In genomic region chr5:112012112-112012511, GRCh38 we compare ENCODE assay signal across 19 cellular contexts.
A peak's percentile ranks its signal among the peaks of the same experiment; 100 is the strongest.
DNase-seq lines count a peak whose midpoint lies in the region; ATAC-seq and TF ChIP-seq lines count a peak whose summit lies in the region.
"Had no signal": no experiment of that assay in that cellular context is flagged by ENCODE, and none has a peak within 500 bp of the region (broad histone marks: within the 10 kb centered on the region; RNA-seq: fewer than 3 reads in every experiment).

No MANE protein-coding gene starts in this region.

- H3K36me3 Mint-ChIP-seq in endodermal cell (ENCODE audit: low read depth), result no peaks in the 10 kb centered on the region
- H3K36me3 Mint-ChIP-seq: activated naive CD4-positive, alpha-beta T cell treated with anti-CD3 and anti-CD28 coated beads, Interleukin-2, amount 50 U/mL, for 72 hours; CD8-positive, alpha-beta T cell had no signal

- peak overlapping the region in 6 of 12 donors; percentile 15 to 54 (median 40) for H3K27ac ChIP-seq in heart left ventricle
- H3K27ac ChIP-seq in endodermal cell (ENCODE audit: low read depth, low read length), result no peak overlapping the region
- H3K27ac ChIP-seq in RWPE1, result no peak overlapping the region
- H3K27ac ChIP-seq: A549, SK-N-MC had no signal

- H3K9me3 ChIP-seq in heart left ventricle, result no peaks in the 10 kb centered on the region
- H3K9me3 ChIP-seq in endodermal cell (ENCODE audit: control insufficient read depth, low read length), result no peaks in the 10 kb centered on the region
- H3K9me3 ChIP-seq: A549 had no signal

- TF ChIP-seq POLR2A in heart left ventricle (IDR thresholded peaks at IDR 0.05), result no peak

- CTCF ChIA-PET in RWPE1 (lab: Yijun Ruan, JAX), result no interaction called here

- no peaks in the 10 kb centered on the region for H3K9me3 Mint-ChIP-seq in endodermal cell
- H3K9me3 Mint-ChIP-seq: activated CD4-positive, alpha-beta T cell treated with anti-CD3 and anti-CD28 coated beads, Interleukin-2, amount 10 ng/mL, durations not matched to agents 7 days and 5 days; activated naive CD4-positive, alpha-beta T cell treated with anti-CD3 and anti-CD28 coated beads, Interleukin-2, amount 50 U/mL, for 72 hours; activated T-cell treated with anti-CD3 and anti-CD28 coated beads, Interleukin-2, amount 50 U/mL, for 24 hours; CD8-positive, alpha-beta T cell; central memory CD8-positive, alpha-beta T cell; nephron had no signal

- H3K36me3 ChIP-seq in heart left ventricle (no peaks in the 10 kb centered on the region), endodermal cell (ENCODE audit: control insufficient read depth, insufficient read depth, low read length) (no peaks in the 10 kb centered on the region)

- no peak overlapping the region for H3K9ac ChIP-seq in endodermal cell (ENCODE audit: extremely low read depth, low read length, poor library complexity, severe bottlenecking)

- 7 to 13% (median 9%) methylated on average over 1 of the region's 1 CpG for WGBS in heart left ventricle, 4 donors
- 75% methylated on average over 1 of the region's 1 CpG for WGBS in endodermal cell (ENCODE audit: insufficient coverage in 1 of 2, insufficient read length in 1 of 2), 2 experiments

- no peak for TF ChIP-seq CTCF in heart left ventricle (IDR thresholded peaks at IDR 0.05)
- no peak for TF ChIP-seq CTCF in fibroblast of villous mesenchyme (IDR thresholded peaks at IDR 0.05; ENCODE audit: insufficient read depth, low read depth, low read length)
- TF ChIP-seq CTCF in retinal pigment epithelial cell (conservative IDR thresholded peaks at IDR 0.05; ENCODE audit: low read depth, low read length), result no peak
- no peak for TF ChIP-seq CTCF in endodermal cell (conservative IDR thresholded peaks at IDR 0.05)
- no peak for TF ChIP-seq CTCF in RWPE1 (conservative IDR thresholded peaks at IDR 0.05; ENCODE audit: low read depth)

- peaks cover 2% of the 10 kb centered on the region for H3K27me3 Mint-ChIP-seq in endodermal cell (ENCODE audit: insufficient read depth)
- H3K27me3 Mint-ChIP-seq: activated CD4-positive, alpha-beta T cell treated with anti-CD3 and anti-CD28 coated beads, Interleukin-2, amount 10 ng/mL, durations not matched to agents 7 days and 5 days; central memory CD8-positive, alpha-beta T cell had no signal

- DNase-seq in heart left ventricle (peak in 2 of 5 donors; percentile 22 to 32), Right ventricle myocardium inferior (ENCODE audit: missing footprints) (no peak), amniotic epithelial cell (ENCODE audit: low read depth) (peak; percentile 9), fibroblast of villous mesenchyme (ENCODE audit: low read depth) (peak; percentile 35), retinal pigment epithelial cell (ENCODE audit: low read depth) (peak; percentile 74), endodermal cell (no peak), RWPE1 (ENCODE audit: low spot score) (no peak)
- no peak for DNase-seq in stimulated activated CD4-positive, alpha-beta T cell treated with anti-CD3 and anti-CD28 coated beads, Interleukin-4, amount 100 ng/mL, for 4 hours
- DNase-seq: activated CD4-positive, alpha-beta T cell treated with anti-CD3 and anti-CD28 coated beads, Interleukin-2, amount 10 ng/mL, durations not matched to agents 7 days and 5 days; activated T-cell treated with anti-CD3 and anti-CD28 coated beads, Interleukin-2, amount 50 U/mL, for 24 hours; CD8-positive, alpha-beta T cell; effector memory CD4-positive, alpha-beta T cell; NCI-H187 treated with DMSO at 0.1 percent for 48 hours; right cardiac atrium had no signal

- intact Hi-C loops in heart left ventricle (cut with DNase I) (loop anchor here in 3 of 10 donors (5.0 to 10.0 kb wide), 4 partner anchors 83 to 460 kb away; no protein-coding TSS in a partner anchor), Right ventricle myocardium inferior (cut with DNase I) (loop anchor here (10.0 kb wide), 1 partner anchor 133 kb away; no protein-coding TSS in a partner anchor)

- H3K4me1 ChIP-seq in heart left ventricle (peaks cover 0 to 19% (median 12%) of the 10 kb centered on the region in 12 donors), endodermal cell (ENCODE audit: control insufficient read depth, insufficient read depth, low read length) (no peaks in the 10 kb centered on the region)
- H3K4me1 ChIP-seq: A549 had no signal

- H3K4me3 Mint-ChIP-seq in endodermal cell, result no peak overlapping the region
- H3K4me3 Mint-ChIP-seq: activated CD4-positive, alpha-beta T cell treated with anti-CD3 and anti-CD28 coated beads, Interleukin-2, amount 10 ng/mL, durations not matched to agents 7 days and 5 days; activated T-cell treated with anti-CD3 and anti-CD28 coated beads, Interleukin-2, amount 50 U/mL, for 24 hours; CD8-positive, alpha-beta T cell; central memory CD8-positive, alpha-beta T cell; nephron had no signal

- H3K4me3 ChIP-seq in heart left ventricle (no peak overlapping the region), fibroblast of villous mesenchyme (ENCODE audit: low read depth, low read length) (no peak overlapping the region), retinal pigment epithelial cell (ENCODE audit: low read length) (no peak overlapping the region), endodermal cell (ENCODE audit: low read length) (no peak overlapping the region)
- H3K4me3 ChIP-seq: A549, SK-N-MC had no signal

- POLR2A ChIA-PET in RWPE1 (lab: Yijun Ruan, JAX; ENCODE audit: low non-redundant PET), result no interaction called here

- ATAC-seq in heart left ventricle, result peak in 3 of 4 donors; percentile 32 to 92 (median 53)
- no peak for ATAC-seq in Right ventricle myocardium inferior
- ATAC-seq: A549; activated naive CD4-positive, alpha-beta T cell treated with anti-CD3 and anti-CD28 coated beads, Interleukin-2, amount 50 U/mL, for 72 hours; CD8-positive, alpha-beta T cell had no signal

- H3K27me3 ChIP-seq in heart left ventricle (no peaks in the 10 kb centered on the region), endodermal cell (ENCODE audit: control insufficient read depth, insufficient read depth, low read length, poor library complexity, severe bottlenecking) (peaks cover 9% of the 10 kb centered on the region)

- H3K27ac Mint-ChIP-seq in endodermal cell, result no peak overlapping the region
- H3K27ac Mint-ChIP-seq: activated CD4-positive, alpha-beta T cell treated with anti-CD3 and anti-CD28 coated beads, Interleukin-2, amount 10 ng/mL, durations not matched to agents 7 days and 5 days; activated naive CD4-positive, alpha-beta T cell treated with anti-CD3 and anti-CD28 coated beads, Interleukin-2, amount 50 U/mL, for 72 hours; activated T-cell treated with anti-CD3 and anti-CD28 coated beads, Interleukin-2, amount 50 U/mL, for 24 hours; CD8-positive, alpha-beta T cell; nephron had no signal

- H3K4me1 Mint-ChIP-seq in endodermal cell, result peaks cover 12% of the 10 kb centered on the region
- H3K4me1 Mint-ChIP-seq: activated CD4-positive, alpha-beta T cell treated with anti-CD3 and anti-CD28 coated beads, Interleukin-2, amount 10 ng/mL, durations not matched to agents 7 days and 5 days; central memory CD8-positive, alpha-beta T cell had no signal

Comparison
In these comparisons a context has a peak if more than half of its experiments do, and no peak if none do; other contexts are left out.
1. DNase-seq: peak in amniotic epithelial cell (single experiment), fibroblast of villous mesenchyme (single experiment) and retinal pigment epithelial cell (single experiment); none in Right ventricle myocardium inferior (single experiment), endodermal cell (single experiment), stimulated activated CD4-positive, alpha-beta T cell treated with anti-CD3 and anti-CD28 coated beads, Interleukin-4, amount 100 ng/mL, for 4 hours (0 of 2) and RWPE1 (single experiment).